In the genomic region with DNA sequence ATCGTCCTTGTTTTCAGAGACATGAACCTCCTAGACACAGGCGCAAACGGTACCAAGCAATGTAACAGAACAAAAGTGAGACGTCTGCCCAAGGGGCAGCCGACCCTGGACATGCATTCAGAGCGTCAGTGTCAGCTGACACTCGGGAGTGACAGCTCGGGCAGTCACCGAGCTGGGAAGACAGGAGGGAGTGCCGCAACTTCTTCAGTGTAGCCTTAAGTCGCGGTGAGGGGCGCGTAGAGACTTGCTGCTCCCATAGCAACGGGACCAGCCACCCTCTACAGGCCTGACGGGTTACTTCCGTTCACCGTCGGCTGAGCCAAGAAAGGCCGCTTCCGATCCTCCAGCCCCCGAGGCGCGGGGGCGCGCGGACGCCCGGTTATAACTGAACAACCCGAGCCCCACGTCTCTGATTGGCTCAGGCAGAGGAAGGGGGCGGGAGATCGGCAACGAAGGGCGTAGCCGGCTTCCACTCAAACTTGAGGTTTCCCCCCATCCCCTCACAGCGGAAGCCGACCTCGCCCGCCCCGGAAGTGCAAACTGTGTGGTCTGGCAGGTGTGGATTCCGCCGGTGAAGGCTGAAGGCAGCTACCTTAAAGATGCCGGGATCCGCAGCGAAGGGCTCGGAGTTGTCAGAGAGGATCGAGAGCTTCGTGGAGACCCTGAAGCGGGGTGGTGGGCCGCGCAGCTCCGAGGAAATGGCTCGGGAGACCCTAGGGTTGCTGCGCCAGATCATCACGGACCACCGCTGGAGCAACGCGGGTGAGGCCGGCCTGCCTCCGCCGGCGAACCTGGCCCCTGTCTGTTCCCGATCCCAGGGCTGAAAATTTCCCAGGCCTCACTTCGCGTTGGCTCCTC, we compare ENCODE assay signal across 8 cellular contexts. TPM values are rescaled to one million over a fixed set of nuclear protein-coding genes. Genes with fewer than 3 reads are reported as not detected.
A peak's percentile ranks its signal among the peaks of the same experiment; 100 is the strongest.
DNase-seq lines count a peak whose midpoint lies in the region; ATAC-seq and TF ChIP-seq lines count a peak whose summit lies in the region.

A gene (plus strand): TSS at position 530 of the 858 bp plus-strand sequence. CDS start 70 bp downstream, at position 600.

- H3K4me3 ChIP-seq in kidney epithelial cell (ENCODE audit: low read depth, low read length): peak within 1 kb of the TSS; percentile 86

- no peaks in the 10 kb centered on the region for H3K36me3 ChIP-seq in kidney epithelial cell (ENCODE audit: control insufficient read depth, insufficient read depth, low read length)

- peak; percentile 75 for TF ChIP-seq POLR2A in GM19193 (IDR thresholded peaks at IDR 0.05; ENCODE audit: extremely low read depth, insufficient read depth, insufficient read length)

- peaks cover 5% of the 10 kb centered on the region for H3K9me3 Mint-ChIP-seq in chondrocyte (ENCODE audit: low read depth)

- TF ChIP-seq CTCF in chondrocyte (IDR thresholded peaks at IDR 0.05): peak; percentile 38
- TF ChIP-seq CTCF in kidney epithelial cell (IDR thresholded peaks at IDR 0.05; ENCODE audit: insufficient read depth, low read length, poor library complexity, severe bottlenecking): peak; percentile 3

- peak within 1 kb of the TSS; percentile 95 for H3K27ac Mint-ChIP-seq in chondrocyte (ENCODE audit: unreplicated experiment)

- peak; percentile 97 for ATAC-seq in HG03439 (IDR thresholded peaks at IDR 0.05; ENCODE audit: unreplicated experiment)

- H3K36me3 Mint-ChIP-seq in chondrocyte (ENCODE audit: low read depth): peaks cover 19% of the 10 kb centered on the region

- H3K4me1 Mint-ChIP-seq in chondrocyte (ENCODE audit: low read depth): peaks cover 36% of the 10 kb centered on the region

- no peaks in the 10 kb centered on the region for H3K27me3 Mint-ChIP-seq in chondrocyte (ENCODE audit: low read depth)

- H3K4me3 Mint-ChIP-seq in chondrocyte (ENCODE audit: unreplicated experiment): peak within 1 kb of the TSS; percentile 100

- H3K27me3 ChIP-seq in kidney epithelial cell (ENCODE audit: control insufficient read depth, insufficient read depth, low read length): no peaks in the 10 kb centered on the region

- DNase-seq in AML-193 (lab: John Stamatoyannopoulos, UW) (peak; percentile 93), NCI-H510A treated with DMSO at 0.1 percent for 48 hours (lab: John Stamatoyannopoulos, UW) (peak; percentile 94), chondrocyte (ENCODE audit: low spot score) (peak; percentile 96), kidney epithelial cell (ENCODE audit: low read depth) (peak; percentile 84)
- DNase-seq in activated CD4-positive, alpha-beta T cell treated with anti-CD3 and anti-CD28 coated beads for 24 hours (ENCODE audit: low read depth in 2 of 2): peak; percentile 97 to 98
- peak; percentile 96 to 98 for DNase-seq in stimulated activated CD4-positive, alpha-beta T cell treated with anti-CD3 and anti-CD28 coated beads, Interleukin-15, amount 100 ng/mL, for 48 hours (ENCODE audit: low read depth in 2 of 2)

RNA-seq across cellular contexts. Expression of the gene that starts here (rescaled TPM):
- total RNA-seq in chondrocyte: 35.7 to 38.4 TPM (median 37.1 TPM) in 3 replicates
- total RNA-seq in kidney epithelial cell: 63.9 and 78.6 TPM in 2 replicates

Comparison
In these comparisons a context has a peak if more than half of its experiments do, and no peak if none do; other contexts are left out.
1. Peak in every context shown above with its lines: DNase-seq, ATAC-seq and H3K4me3 ChIP-seq.